1 cellular context compared by ENCODE assay signal in genomic region chr17:45925311-45925710, GRCh38.
TF ChIP-seq lines count a peak whose summit lies in the region.

No MANE protein-coding gene starts in this region.

TF ChIP-seq in K562, 482 proteins besides CTCF, POLR2A, EP300 and RAD21 (continued from another document):
- TF ChIP-seq RREB1 (CRISPR knock-in tag; IDR thresholded peaks at IDR 0.05) (no peak), GATA2 (CRISPR knock-in tag; IDR thresholded peaks at IDR 0.05) (no peak), E2F4 (CRISPR knock-in tag; IDR thresholded peaks at IDR 0.05; ENCODE audit: low read depth) (no peak), SMAD3 (CRISPR knock-in tag; conservative IDR thresholded peaks at IDR 0.05) (no peak), PBX2 (CRISPR knock-in tag; IDR thresholded peaks at IDR 0.05; ENCODE audit: low read depth) (no peak), PBX2 (tag; conservative IDR thresholded peaks at IDR 0.05; ENCODE audit: low read depth) (peak; percentile 89), LCOR (CRISPR knock-in tag; IDR thresholded peaks at IDR 0.05) (no peak), MEIS2 (IDR thresholded peaks at IDR 0.05; ENCODE audit: partially characterized antibody) (peak; percentile 95), RBM39 (optimal IDR thresholded peaks at IDR 0.05; ENCODE audit: low read depth, low read length) (no peak), ZZZ3 (IDR thresholded peaks at IDR 0.05) (no peak), NONO (IDR thresholded peaks at IDR 0.05; ENCODE audit: low read depth in 2 of 2, low read length in 1 of 2) (no peak), TEAD4 (IDR thresholded peaks at IDR 0.05; ENCODE audit: low read length) (no peak), TEAD4 (CRISPR knock-in tag; IDR thresholded peaks at IDR 0.05; ENCODE audit: borderline replicate concordance) (no peak), PKNOX1 (IDR thresholded peaks at IDR 0.05) (peak; percentile 77), GABPA (tag; conservative IDR thresholded peaks at IDR 0.05; ENCODE audit: low read depth) (peak; percentile 67), MXI1 (IDR thresholded peaks at IDR 0.05; ENCODE audit: low read depth, low read length) (no peak), THRAP3 (IDR thresholded peaks at IDR 0.05; ENCODE audit: borderline replicate concordance) (no peak), CBX8 (IDR thresholded peaks at IDR 0.05; ENCODE audit: borderline replicate concordance, extremely low read depth, low read depth, low read length, poor library complexity, severe bottlenecking) (no peak), KLF13 (tag; IDR thresholded peaks at IDR 0.05; ENCODE audit: borderline replicate concordance, low read depth) (no peak), L3MBTL2 (IDR thresholded peaks at IDR 0.05) (no peak), TEAD2 (tag; IDR thresholded peaks at IDR 0.05) (no peak), ZBTB9 (CRISPR knock-in tag; IDR thresholded peaks at IDR 0.05) (no peak), CBFB (CRISPR knock-in tag; IDR thresholded peaks at IDR 0.05) (no peak), ARID4B (CRISPR knock-in tag; IDR thresholded peaks at IDR 0.05) (no peak), TRIM24 (IDR thresholded peaks at IDR 0.05) (no peak), BCLAF1 (IDR thresholded peaks at IDR 0.05; ENCODE audit: borderline replicate concordance in 1 of 2, control insufficient read depth in 1 of 2, low read depth in 2 of 2, low read length in 1 of 2) (no peak), JUND (IDR thresholded peaks at IDR 0.05; ENCODE audit: borderline replicate concordance, low read depth, low read length) (no peak), JUND (tag; IDR thresholded peaks at IDR 0.05; ENCODE audit: borderline replicate concordance, low read depth, low read length) (no peak), SPI1 (IDR thresholded peaks at IDR 0.05; ENCODE audit: borderline replicate concordance, low read depth, low read length) (no peak)
TF ChIP-seq in K562: peak in this region for 6.
